16 cellular contexts compared by ENCODE assay signal in the genomic region with DNA sequence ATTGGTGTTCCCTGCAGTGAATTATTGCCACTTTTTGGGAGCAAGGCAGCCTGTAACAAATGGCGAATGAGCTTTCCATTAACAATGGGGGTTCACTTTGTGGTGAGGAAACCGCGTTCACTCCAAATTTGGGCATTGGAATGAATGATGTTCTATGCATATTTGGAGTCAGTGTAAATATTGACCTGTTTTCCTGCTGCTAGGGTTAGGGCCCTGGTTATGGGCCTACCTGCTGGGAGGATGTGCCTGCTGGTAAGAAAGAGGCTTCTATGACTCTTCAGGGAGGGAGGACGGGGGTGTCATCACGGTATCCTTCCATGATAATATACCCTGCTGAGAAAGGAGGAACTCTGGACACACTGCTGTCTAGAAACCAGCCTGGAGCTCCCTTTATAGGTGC. TPM values are rescaled to one million over a fixed set of nuclear protein-coding genes. Genes with fewer than 3 reads are reported as not detected.
DNase-seq lines count a peak whose midpoint lies in the region; ATAC-seq and TF ChIP-seq lines count a peak whose summit lies in the region.
"Had no signal": no experiment of that assay in that cellular context is flagged by ENCODE, and none has a peak within 500 bp of the region (broad histone marks: within the 10 kb centered on the region; RNA-seq: fewer than 3 reads in every experiment).

No MANE protein-coding gene starts in this region.

- no peaks in the 10 kb centered on the region for H3K9me2 ChIP-seq in GM23248 (ENCODE audit: insufficient read depth)

- H3F3A ChIP-seq in GM23248 (ENCODE audit: insufficient read depth) = peaks cover 14% of the 10 kb centered on the region; the same call in 1 of the 2 replicates

- H3K36me3 Mint-ChIP-seq in activated naive CD4-positive, alpha-beta T cell treated with anti-CD3 and anti-CD28 coated beads, Interleukin-2, amount 10 ng/mL, durations not matched to agents 7 days and 5 days = no peaks in the 10 kb centered on the region
- no peaks in the 10 kb centered on the region for H3K36me3 Mint-ChIP-seq in brain
- no peaks in the 10 kb centered on the region for H3K36me3 Mint-ChIP-seq in nephron (ENCODE audit: low read depth)

- no peak overlapping the region for H3K4me3 Mint-ChIP-seq in activated naive CD4-positive, alpha-beta T cell treated with anti-CD3 and anti-CD28 coated beads, Interleukin-2, amount 10 ng/mL, durations not matched to agents 7 days and 5 days
- H3K4me3 Mint-ChIP-seq in brain (no peak overlapping the region), nephron (no peak overlapping the region)
- H3K4me3 Mint-ChIP-seq: CD4-positive, alpha-beta T cell had no signal

- H3K27ac ChIP-seq in GM23248 = no peak overlapping the region
- H3K27ac ChIP-seq: 22Rv1, PC-9, SJSA1 had no signal

- peaks cover 28% of the 10 kb centered on the region for H3K4me1 Mint-ChIP-seq in activated naive CD4-positive, alpha-beta T cell treated with anti-CD3 and anti-CD28 coated beads, Interleukin-2, amount 10 ng/mL, durations not matched to agents 7 days and 5 days
- H3K4me1 Mint-ChIP-seq in brain = peaks cover 83% of the 10 kb centered on the region
- peaks cover 74% of the 10 kb centered on the region for H3K4me1 Mint-ChIP-seq in nephron

- no peaks in the 10 kb centered on the region for H3K9me3 Mint-ChIP-seq in activated naive CD4-positive, alpha-beta T cell treated with anti-CD3 and anti-CD28 coated beads, Interleukin-2, amount 10 ng/mL, durations not matched to agents 7 days and 5 days
- H3K9me3 Mint-ChIP-seq in brain = peaks cover 0 to 9% (median 0%) of the 10 kb centered on the region in 5 experiments
- H3K9me3 Mint-ChIP-seq in nephron = no peaks in the 10 kb centered on the region
- H3K9me3 Mint-ChIP-seq: CD4-positive, alpha-beta T cell had no signal

- no peak overlapping the region for H2AFZ ChIP-seq in GM23248
- H2AFZ ChIP-seq: PC-9 had no signal

- DNase-seq in activated naive CD4-positive, alpha-beta T cell treated with anti-CD3 and anti-CD28 coated beads, Interleukin-2, amount 10 ng/mL, durations not matched to agents 7 days and 5 days = no peak
- DNase-seq in activated naive CD4-positive, alpha-beta T cell treated with Interleukin-2 at 50 U/mL for 16 hours = no peak
- DNase-seq in occipital lobe (lab: John Stamatoyannopoulos, UW) (no peak), KBM-7 (no peak), GM23248 (no peak)
- DNase-seq: BE2C; CD4-positive, alpha-beta T cell; MV-4-11; NCI-H2029; NCI-H774; PC-9 had no signal

- no peak overlapping the region for H3K4me2 ChIP-seq in GM23248 (ENCODE audit: unreplicated experiment)
- H3K4me2 ChIP-seq: PC-9 had no signal

- H3K4me1 ChIP-seq in GM23248 (ENCODE audit: insufficient read depth) = peaks cover 19% of the 10 kb centered on the region
- H3K4me1 ChIP-seq: BE2C had no signal

- TF ChIP-seq CTCF in brain (conservative IDR thresholded peaks at IDR 0.05) (no peak), nephron (IDR thresholded peaks at IDR 0.05; ENCODE audit: unreplicated experiment in 3 of 3) (no peak)

- H4K20me1 ChIP-seq in GM23248 (ENCODE audit: insufficient read depth) = no peaks in the 10 kb centered on the region

- in situ Hi-C loops in KBM-7 (cut with MboI; ENCODE audit: low pct_unique_long_range_greater_than_20kb, low sequenced_read_pairs) (no loop called here), GM23248 (cut with MboI) (no loop called here)

- H3K27me3 ChIP-seq in GM23248 (replicated peaks; ENCODE audit: insufficient read depth) = no peaks in the 10 kb centered on the region
- H3K27me3 ChIP-seq: BE2C, SJSA1 had no signal

- 89 to 92% methylated on average over 5 of the region's 5 CpGs for WGBS in GM23248 (ENCODE audit: low coverage in 1 of 2, low lambda C conversion rate in 2 of 2, missing lambda C conversion rate in 2 of 2), 2 experiments

- no peak overlapping the region for H3K9ac ChIP-seq in GM23248

- H3K4me3 ChIP-seq in GM23248 = no peak overlapping the region
- H3K4me3 ChIP-seq: PC-9, SJSA1 had no signal

- H3K79me2 ChIP-seq in GM23248 (ENCODE audit: insufficient read depth) = no peaks in the 10 kb centered on the region

- CTCF ChIA-PET in activated naive CD4-positive, alpha-beta T cell treated with anti-CD3 and anti-CD28 coated beads, Interleukin-2, amount 10 ng/mL, durations not matched to agents 7 days and 5 days (lab: Charles Lee) = no interaction called here

- ATAC-seq in HG02623 (IDR thresholded peaks at IDR 0.05; ENCODE audit: unreplicated experiment) = no peak

- H3K9me3 ChIP-seq in GM23248 (ENCODE audit: low read depth) = no peaks in the 10 kb centered on the region
- H3K9me3 ChIP-seq: BE2C, SJSA1 had no signal

- H3K27me3 Mint-ChIP-seq in activated naive CD4-positive, alpha-beta T cell treated with anti-CD3 and anti-CD28 coated beads, Interleukin-2, amount 10 ng/mL, durations not matched to agents 7 days and 5 days = peaks cover 79% of the 10 kb centered on the region
- H3K27me3 Mint-ChIP-seq in brain = peaks cover 10% of the 10 kb centered on the region
- H3K27me3 Mint-ChIP-seq in nephron (ENCODE audit: low read depth) = no peaks in the 10 kb centered on the region
- H3K27me3 Mint-ChIP-seq: CD4-positive, alpha-beta T cell had no signal

- peak overlapping the region; percentile 20 for H3K27ac Mint-ChIP-seq in activated naive CD4-positive, alpha-beta T cell treated with anti-CD3 and anti-CD28 coated beads, Interleukin-2, amount 10 ng/mL, durations not matched to agents 7 days and 5 days
- H3K27ac Mint-ChIP-seq in brain (peak overlapping the region in 3 of 5 experiments; percentile 43 to 65 (median 54)), nephron (peak overlapping the region; percentile 26 to 41 (median 37))
- H3K27ac Mint-ChIP-seq: CD4-positive, alpha-beta T cell had no signal

- no peaks in the 10 kb centered on the region for H3K36me3 ChIP-seq in GM23248 (ENCODE audit: low read depth)
- H3K36me3 ChIP-seq: BE2C, SJSA1 had no signal

RNA-seq across cellular contexts. Expression of gene C9orf50, which starts 29.0 kb away (rescaled TPM):
- 3.5 TPM for polyA plus RNA-seq in brain (ENCODE audit: insufficient read depth, low read depth, low replicate concordance)
- total RNA-seq in occipital lobe = not detected
- 0.32 TPM in 1 of 2 replicates, not detected in the other for total RNA-seq in GM23248 (2014; rRNA removed; shearing (Covaris generic))
- polyA plus RNA-seq in GM23248 (2016; fragmentation: Nextera tagmentation; extraction: Ambion mirVana) = 0.23 and 0.56 TPM in 2 replicates
- total RNA-seq: CD4-positive, alpha-beta T cell; PC-9; SJSA1 had no signal

RNA-seq across cellular contexts. Expression of gene NTMT1, which starts 34.0 kb away (rescaled TPM):
- 118 TPM for polyA plus RNA-seq in brain (ENCODE audit: insufficient read depth, low read depth, low replicate concordance)
- 11.2 TPM for total RNA-seq in occipital lobe
- total RNA-seq in GM23248 (2014; rRNA removed; shearing (Covaris generic)) = 32.6 and 44.5 TPM in 2 replicates
- polyA plus RNA-seq in GM23248 (2016; fragmentation: Nextera tagmentation; extraction: Ambion mirVana) = 115 TPM in 2 replicates

RNA-seq across cellular contexts. Expression of gene ASB6, which starts 50.0 kb away (rescaled TPM):
- polyA plus RNA-seq in brain (ENCODE audit: insufficient read depth, low read depth, low replicate concordance) (29.1 TPM), GM23248 (2016; fragmentation: Nextera tagmentation; extraction: Ambion mirVana) (24.1 and 24.4 TPM in 2 replicates)
- 10.1 TPM for total RNA-seq in occipital lobe
- 22.9 and 24.9 TPM in 2 replicates for total RNA-seq in GM23248 (2014; rRNA removed; shearing (Covaris generic))
